ENCODE assay signal across 1 cellular context in the genomic region with DNA sequence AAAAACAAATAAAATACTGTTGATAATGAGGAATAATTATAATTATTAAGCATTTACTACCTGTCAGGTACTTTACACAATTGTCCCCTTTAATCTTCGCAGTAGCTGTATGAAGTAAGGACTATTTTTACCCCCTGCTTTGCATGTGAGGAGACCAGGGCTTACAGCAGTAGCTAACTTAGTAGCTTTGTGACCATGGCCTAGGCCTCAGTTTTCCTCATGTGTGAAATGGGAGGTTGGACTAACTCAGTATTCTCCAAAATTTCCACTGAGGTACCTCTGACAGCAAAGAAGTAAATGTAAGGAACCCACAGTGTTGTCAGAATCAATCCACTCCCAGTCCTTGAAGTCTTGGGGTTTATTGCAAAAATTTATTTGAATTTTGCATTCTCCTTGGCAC.
A peak's percentile ranks its signal among the peaks of the same experiment; 100 is the strongest.
TF ChIP-seq lines count a peak whose summit lies in the region.

No MANE protein-coding gene starts in this region.

TF ChIP-seq in HepG2, 621 proteins besides CTCF, POLR2A, EP300 and RAD21:
- TF ChIP-seq ZNF629 (CRISPR knock-in tag; conservative IDR thresholded peaks at IDR 0.05), result peak; percentile 52
- TF ChIP-seq, protein P1, sequence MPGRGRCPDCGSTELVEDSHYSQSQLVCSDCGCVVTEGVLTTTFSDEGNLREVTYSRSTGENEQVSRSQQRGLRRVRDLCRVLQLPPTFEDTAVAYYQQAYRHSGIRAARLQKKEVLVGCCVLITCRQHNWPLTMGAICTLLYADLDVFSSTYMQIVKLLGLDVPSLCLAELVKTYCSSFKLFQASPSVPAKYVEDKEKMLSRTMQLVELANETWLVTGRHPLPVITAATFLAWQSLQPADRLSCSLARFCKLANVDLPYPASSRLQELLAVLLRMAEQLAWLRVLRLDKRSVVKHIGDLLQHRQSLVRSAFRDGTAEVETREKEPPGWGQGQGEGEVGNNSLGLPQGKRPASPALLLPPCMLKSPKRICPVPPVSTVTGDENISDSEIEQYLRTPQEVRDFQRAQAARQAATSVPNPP (CRISPR knock-in tag; IDR thresholded peaks at IDR 0.05), result no peak
- TF ChIP-seq, protein P2, sequence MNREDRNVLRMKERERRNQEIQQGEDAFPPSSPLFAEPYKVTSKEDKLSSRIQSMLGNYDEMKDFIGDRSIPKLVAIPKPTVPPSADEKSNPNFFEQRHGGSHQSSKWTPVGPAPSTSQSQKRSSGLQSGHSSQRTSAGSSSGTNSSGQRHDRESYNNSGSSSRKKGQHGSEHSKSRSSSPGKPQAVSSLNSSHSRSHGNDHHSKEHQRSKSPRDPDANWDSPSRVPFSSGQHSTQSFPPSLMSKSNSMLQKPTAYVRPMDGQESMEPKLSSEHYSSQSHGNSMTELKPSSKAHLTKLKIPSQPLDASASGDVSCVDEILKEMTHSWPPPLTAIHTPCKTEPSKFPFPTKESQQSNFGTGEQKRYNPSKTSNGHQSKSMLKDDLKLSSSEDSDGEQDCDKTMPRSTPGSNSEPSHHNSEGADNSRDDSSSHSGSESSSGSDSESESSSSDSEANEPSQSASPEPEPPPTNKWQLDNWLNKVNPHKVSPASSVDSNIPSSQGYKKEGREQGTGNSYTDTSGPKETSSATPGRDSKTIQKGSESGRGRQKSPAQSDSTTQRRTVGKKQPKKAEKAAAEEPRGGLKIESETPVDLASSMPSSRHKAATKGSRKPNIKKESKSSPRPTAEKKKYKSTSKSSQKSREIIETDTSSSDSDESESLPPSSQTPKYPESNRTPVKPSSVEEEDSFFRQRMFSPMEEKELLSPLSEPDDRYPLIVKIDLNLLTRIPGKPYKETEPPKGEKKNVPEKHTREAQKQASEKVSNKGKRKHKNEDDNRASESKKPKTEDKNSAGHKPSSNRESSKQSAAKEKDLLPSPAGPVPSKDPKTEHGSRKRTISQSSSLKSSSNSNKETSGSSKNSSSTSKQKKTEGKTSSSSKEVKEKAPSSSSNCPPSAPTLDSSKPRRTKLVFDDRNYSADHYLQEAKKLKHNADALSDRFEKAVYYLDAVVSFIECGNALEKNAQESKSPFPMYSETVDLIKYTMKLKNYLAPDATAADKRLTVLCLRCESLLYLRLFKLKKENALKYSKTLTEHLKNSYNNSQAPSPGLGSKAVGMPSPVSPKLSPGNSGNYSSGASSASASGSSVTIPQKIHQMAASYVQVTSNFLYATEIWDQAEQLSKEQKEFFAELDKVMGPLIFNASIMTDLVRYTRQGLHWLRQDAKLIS (CRISPR knock-in tag; IDR thresholded peaks at IDR 0.05), result no peak
- TF ChIP-seq, protein P3, sequence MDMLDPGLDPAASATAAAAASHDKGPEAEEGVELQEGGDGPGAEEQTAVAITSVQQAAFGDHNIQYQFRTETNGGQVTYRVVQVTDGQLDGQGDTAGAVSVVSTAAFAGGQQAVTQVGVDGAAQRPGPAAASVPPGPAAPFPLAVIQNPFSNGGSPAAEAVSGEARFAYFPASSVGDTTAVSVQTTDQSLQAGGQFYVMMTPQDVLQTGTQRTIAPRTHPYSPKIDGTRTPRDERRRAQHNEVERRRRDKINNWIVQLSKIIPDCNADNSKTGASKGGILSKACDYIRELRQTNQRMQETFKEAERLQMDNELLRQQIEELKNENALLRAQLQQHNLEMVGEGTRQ (IDR thresholded peaks at IDR 0.05; ENCODE audit: low read depth, low read length), result no peak
- TF ChIP-seq, protein P3 (CRISPR knock-in tag; IDR thresholded peaks at IDR 0.05; ENCODE audit: borderline replicate concordance), result no peak
